ENCODE assay signal across 10 cellular contexts in the genomic region with DNA sequence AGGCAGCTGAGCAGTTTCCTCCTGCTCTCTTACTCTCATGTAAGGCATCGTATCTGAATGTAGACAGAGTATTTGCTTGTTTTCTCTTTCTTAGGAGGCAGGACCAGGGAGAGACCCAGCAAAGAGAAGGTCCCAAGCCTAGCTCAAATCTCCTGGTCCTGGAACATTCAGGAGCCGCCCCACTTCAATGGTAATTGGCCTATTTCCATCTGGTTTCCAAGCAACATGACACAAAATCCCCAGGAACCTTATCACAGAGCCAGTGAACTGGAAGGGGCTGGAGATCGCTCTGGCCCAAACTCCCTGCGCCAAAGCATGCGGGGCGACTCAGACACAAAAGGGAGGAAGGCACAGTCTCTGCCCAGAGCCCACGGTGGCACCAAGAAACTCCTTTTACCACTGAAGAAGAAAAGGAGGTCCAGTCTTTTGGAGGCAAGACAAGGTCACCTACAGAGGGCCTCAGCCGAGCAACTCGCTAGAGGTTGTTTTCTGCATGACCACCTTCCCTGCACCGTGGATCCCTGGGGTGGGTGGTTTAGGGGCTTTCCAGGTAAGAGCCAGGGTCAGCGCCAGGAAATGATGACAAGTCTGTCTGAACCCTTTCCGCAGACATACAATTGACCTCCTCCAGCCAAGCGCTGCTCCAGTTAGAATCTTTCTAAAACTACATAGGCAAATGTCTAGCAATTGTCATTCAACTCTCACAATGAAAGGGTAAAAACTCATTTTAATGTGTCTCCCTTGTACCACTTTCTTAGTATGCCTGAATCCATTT.
DNase-seq lines count a peak whose midpoint lies in the region; ATAC-seq and TF ChIP-seq lines count a peak whose summit lies in the region.
"Had no signal": no experiment of that assay in that cellular context is flagged by ENCODE, and none has a peak within 500 bp of the region (broad histone marks: within the 10 kb centered on the region; RNA-seq: fewer than 3 reads in every experiment).

No MANE protein-coding gene starts in this region.

- intact Hi-C loops in activated B cell treated with CpG ODN at 0.5 μM for 24 hours (cut with micrococcal nuclease) = loop anchor here (2.0 kb wide), 1 partner anchor 93 kb away; no protein-coding TSS in a partner anchor
- intact Hi-C loops in left lung (cut with DNase I) = no loop called here

- H3K9me3 ChIP-seq in BLaER1 (no peaks in the 10 kb centered on the region), left lung (no peaks in the 10 kb centered on the region), upper lobe of left lung (no peaks in the 10 kb centered on the region)

- H3K36me3 ChIP-seq in BLaER1 (no peaks in the 10 kb centered on the region), left lung (no peaks in the 10 kb centered on the region), upper lobe of left lung (no peaks in the 10 kb centered on the region)

- H3K4me3 ChIP-seq in BLaER1 (no peak overlapping the region), left lung (no peak overlapping the region), upper lobe of left lung (no peak overlapping the region)

- DNase-seq in activated B cell treated with CpG ODN at 0.5 μM for 24 hours (no peak), left lung (no peak), GF-D8 (lab: John Stamatoyannopoulos, UW) (no peak), upper lobe of left lung (no peak), ureter (ENCODE audit: low spot score) (no peak), GDM1 (lab: John Stamatoyannopoulos, UW) (no peak)
- DNase-seq: activated naive CD8-positive, alpha-beta T cell treated with anti-CD3 and anti-CD28 coated beads, Interleukin-2, amount 10 ng/mL, durations not matched to agents 7 days and 5 days; DMS53 had no signal

- POLR2A ChIA-PET in activated B cell treated with CpG ODN at 0.5 μM for 24 hours (lab: Charles Lee) = no interaction called here

- no peak for TF ChIP-seq POLR2A in upper lobe of left lung (IDR thresholded peaks at IDR 0.05)

- WGBS in upper lobe of left lung, 2 donors = 67 to 73% methylated on average over 13 of the region's 13 CpGs

- peak overlapping the region; percentile 82 for H3K4me2 ChIP-seq in BLaER1

- no peaks in the 10 kb centered on the region for H3K27me3 Mint-ChIP-seq in activated B cell treated with CpG ODN at 0.5 μM for 24 hours

- H3K27me3 ChIP-seq in BLaER1 (peaks cover 4% of the 10 kb centered on the region; the same call in 1 of the 2 replicates), left lung (peaks cover 0 to 26% of the 10 kb centered on the region in 2 donors), upper lobe of left lung (no peaks in the 10 kb centered on the region)

- H3K27ac ChIP-seq in BLaER1 (no peak overlapping the region), left lung (no peak overlapping the region), upper lobe of left lung (no peak overlapping the region)

- H4K20me1 ChIP-seq in BLaER1 = peaks cover 6% of the 10 kb centered on the region

- peaks cover 4% of the 10 kb centered on the region for H3K4me1 Mint-ChIP-seq in activated B cell treated with CpG ODN at 0.5 μM for 24 hours
- H3K4me1 Mint-ChIP-seq: activated naive CD8-positive, alpha-beta T cell treated with anti-CD3 and anti-CD28 coated beads, Interleukin-2, amount 10 ng/mL, durations not matched to agents 7 days and 5 days had no signal

- H3K27ac Mint-ChIP-seq in activated B cell treated with CpG ODN at 0.5 μM for 24 hours = no peak overlapping the region
- H3K27ac Mint-ChIP-seq: activated naive CD8-positive, alpha-beta T cell treated with anti-CD3 and anti-CD28 coated beads, Interleukin-2, amount 10 ng/mL, durations not matched to agents 7 days and 5 days had no signal

- H3K4me1 ChIP-seq in BLaER1 (peaks cover 97% of the 10 kb centered on the region), left lung (no peaks in the 10 kb centered on the region), upper lobe of left lung (peaks cover 0 to 18% (median 11%) of the 10 kb centered on the region in 4 donors)

- TF ChIP-seq EP300 in upper lobe of left lung (IDR thresholded peaks at IDR 0.05) = no peak

- no peak overlapping the region for H3K4me3 Mint-ChIP-seq in activated B cell treated with CpG ODN at 0.5 μM for 24 hours
- H3K4me3 Mint-ChIP-seq: activated naive CD8-positive, alpha-beta T cell treated with anti-CD3 and anti-CD28 coated beads, Interleukin-2, amount 10 ng/mL, durations not matched to agents 7 days and 5 days had no signal

- peak; percentile 33 for ATAC-seq in HG02798 (IDR thresholded peaks at IDR 0.05; ENCODE audit: poor library complexity, unreplicated experiment)
- ATAC-seq in activated B cell treated with CpG ODN at 0.5 μM for 24 hours (ENCODE audit: low read depth) = peak; percentile 34
- peak; percentile 18 for ATAC-seq in left lung
- ATAC-seq in upper lobe of left lung (ENCODE audit: low FRiP score in 2 of 2) = no peak

- H3K9me3 Mint-ChIP-seq in activated B cell treated with CpG ODN at 0.5 μM for 24 hours = no peaks in the 10 kb centered on the region
- H3K9me3 Mint-ChIP-seq: activated naive CD8-positive, alpha-beta T cell treated with anti-CD3 and anti-CD28 coated beads, Interleukin-2, amount 10 ng/mL, durations not matched to agents 7 days and 5 days had no signal

- H3K9ac ChIP-seq in BLaER1 = no peak overlapping the region

- H3K36me3 Mint-ChIP-seq in activated B cell treated with CpG ODN at 0.5 μM for 24 hours (ENCODE audit: low read depth) = no peaks in the 10 kb centered on the region
- H3K36me3 Mint-ChIP-seq: activated naive CD8-positive, alpha-beta T cell treated with anti-CD3 and anti-CD28 coated beads, Interleukin-2, amount 10 ng/mL, durations not matched to agents 7 days and 5 days had no signal

- CTCF ChIA-PET in activated B cell treated with CpG ODN at 0.5 μM for 24 hours (lab: Charles Lee) = no interaction called here

- TF ChIP-seq CTCF in activated B cell treated with CpG ODN at 0.5 μM for 24 hours (IDR thresholded peaks at IDR 0.05) = no peak
- TF ChIP-seq CTCF in left lung (IDR thresholded peaks at IDR 0.05) = no peak
- no peak for TF ChIP-seq CTCF in upper lobe of left lung (IDR thresholded peaks at IDR 0.05)

Comparison
In these comparisons a context has a peak if more than half of its experiments do, and no peak if none do; other contexts are left out.
1. ATAC-seq: peak in HG02798 (single experiment), activated B cell treated with CpG ODN at 0.5 μM for 24 hours (single experiment) and left lung (single experiment); none in upper lobe of left lung (0 of 2).